ENCODE assay signal across 8 cellular contexts in genomic region chr2:43132523-43133301, GRCh38.
DNase-seq lines count a peak whose midpoint lies in the region; ATAC-seq and TF ChIP-seq lines count a peak whose summit lies in the region.

No MANE protein-coding gene starts in this region.

- H3K36me3 ChIP-seq in RWPE2 (ENCODE audit: low read depth) (no peaks in the 10 kb centered on the region), colonic mucosa (no peaks in the 10 kb centered on the region), skeletal muscle tissue (ENCODE audit: control insufficient read depth in 3 of 3, insufficient read depth in 3 of 3, low read length in 3 of 3) (no peaks in the 10 kb centered on the region), BE2C (no peaks in the 10 kb centered on the region)

- H3K4me1 ChIP-seq in RWPE2 (ENCODE audit: insufficient read depth, poor library complexity, severe bottlenecking), result peaks cover 22% of the 10 kb centered on the region
- peaks cover 38% of the 10 kb centered on the region for H3K4me1 ChIP-seq in colonic mucosa
- H3K4me1 ChIP-seq in skeletal muscle tissue (ENCODE audit: control insufficient read depth in 3 of 3, insufficient read depth in 3 of 3, low read length in 3 of 3), result peaks cover 30 to 44% (median 43%) of the 10 kb centered on the region in 3 donors
- peaks cover 11% of the 10 kb centered on the region for H3K4me1 ChIP-seq in BE2C

- no peak for ATAC-seq in RWPE2 (ENCODE audit: low read depth)

- TF ChIP-seq CTCF in HL-60 (IDR thresholded peaks at IDR 0.05; ENCODE audit: insufficient read depth, low read length) (no peak), RWPE2 (IDR thresholded peaks at IDR 0.05; ENCODE audit: poor library complexity, severe bottlenecking) (no peak), colonic mucosa (IDR thresholded peaks at IDR 0.05) (no peak), BE2C (IDR thresholded peaks at IDR 0.05; ENCODE audit: low read depth, low read length) (no peak)

- DNase-seq in HL-60 (ENCODE audit: low read depth in 1 of 2, low spot score in 1 of 2), result peak; percentile 75 to 92
- peak; percentile 37 for DNase-seq in RWPE2 (ENCODE audit: low spot score)
- no peak for DNase-seq in colonic mucosa
- no peak for DNase-seq in BE2C
- DNase-seq in NCI-H1105 (lab: John Stamatoyannopoulos, UW), result no peak
- DNase-seq in mucosa of gallbladder (ENCODE audit: low spot score), result no peak
- DNase-seq in cerebellum (ENCODE audit: low spot score), result no peak

- no peaks in the 10 kb centered on the region for H3K9me3 ChIP-seq in RWPE2 (ENCODE audit: severe bottlenecking)
- no peaks in the 10 kb centered on the region for H3K9me3 ChIP-seq in colonic mucosa
- no peaks in the 10 kb centered on the region for H3K9me3 ChIP-seq in skeletal muscle tissue (ENCODE audit: control insufficient read depth in 3 of 3, low read length in 3 of 3)
- no peaks in the 10 kb centered on the region for H3K9me3 ChIP-seq in BE2C

- H3K27ac ChIP-seq in HL-60 (replicated peaks) (peak overlapping the region; percentile 98), RWPE2 (ENCODE audit: poor library complexity, severe bottlenecking) (peak overlapping the region; percentile 94), colonic mucosa (peak overlapping the region; percentile 63), skeletal muscle tissue (ENCODE audit: low read depth, low read length) (peak overlapping the region; percentile 19)

- H3K9ac ChIP-seq in colonic mucosa (ENCODE audit: low read depth in 2 of 2, low read length in 2 of 2) (peak overlapping the region in 1 of 2 donors; percentile 88), skeletal muscle tissue (ENCODE audit: low read depth in 1 of 3, low read length in 3 of 3) (no peak overlapping the region)

- H3K27me3 ChIP-seq in HL-60 (ENCODE audit: insufficient read depth, poor library complexity, severe bottlenecking), result no peaks in the 10 kb centered on the region
- no peaks in the 10 kb centered on the region for H3K27me3 ChIP-seq in RWPE2 (ENCODE audit: insufficient read depth, poor library complexity, severe bottlenecking)
- no peaks in the 10 kb centered on the region for H3K27me3 ChIP-seq in colonic mucosa
- H3K27me3 ChIP-seq in skeletal muscle tissue (ENCODE audit: control insufficient read depth in 3 of 3, insufficient read depth in 3 of 3, low read length in 3 of 3), result no peaks in the 10 kb centered on the region
- no peaks in the 10 kb centered on the region for H3K27me3 ChIP-seq in BE2C

- H3K4me3 ChIP-seq in HL-60 (replicated peaks; ENCODE audit: insufficient read depth, low read length), result no peak overlapping the region
- H3K4me3 ChIP-seq in RWPE2 (ENCODE audit: severe bottlenecking), result no peak overlapping the region
- no peak overlapping the region for H3K4me3 ChIP-seq in colonic mucosa
- H3K4me3 ChIP-seq in skeletal muscle tissue (ENCODE audit: low read length in 3 of 3), result no peak overlapping the region
- H3K4me3 ChIP-seq in BE2C (ENCODE audit: low read depth, low read length), result no peak overlapping the region

- intact Hi-C loops in colonic mucosa (cut with DNase I), result no loop called here

Comparison
In these comparisons a context has a peak if more than half of its experiments do, and no peak if none do; other contexts are left out.
1. DNase-seq: peak in HL-60 (2 of 2) and RWPE2 (single experiment); none in colonic mucosa (single experiment), BE2C (single experiment), NCI-H1105 (single experiment), mucosa of gallbladder (single experiment) and cerebellum (single experiment).
2. H3K27ac ChIP-seq: peak in every context shown above with its lines; median percentile 98 in HL-60; 94 in RWPE2; 63 in colonic mucosa; 19 in skeletal muscle tissue.